In genomic region chr16:81684901-81685300, GRCh38 we compare ENCODE assay signal across 22 cellular contexts.
DNase-seq lines count a peak whose midpoint lies in the region; ATAC-seq, FAIRE-seq and TF ChIP-seq lines count a peak whose summit lies in the region.
"Had no signal": no experiment of that assay in that cellular context is flagged by ENCODE, and none has a peak within 500 bp of the region (broad histone marks: within the 10 kb centered on the region; RNA-seq: fewer than 3 reads in every experiment).

No MANE protein-coding gene starts in this region.

- H3K4me3 Mint-ChIP-seq in effector memory CD8-positive, alpha-beta T cell: no peak overlapping the region
- H3K4me3 Mint-ChIP-seq in mesothelial cell of epicardium: no peak overlapping the region
- H3K4me3 Mint-ChIP-seq: B cell, IgD-negative memory B cell had no signal

- no peak overlapping the region for H4K8ac ChIP-seq in neuronal stem cell (ENCODE audit: low read depth, low read length)

- no peaks in the 10 kb centered on the region for H3K9me3 Mint-ChIP-seq in effector memory CD8-positive, alpha-beta T cell
- no peaks in the 10 kb centered on the region for H3K9me3 Mint-ChIP-seq in mesothelial cell of epicardium
- H3K9me3 Mint-ChIP-seq: IgD-negative memory B cell had no signal

- H3K36me3 ChIP-seq in cardiac muscle cell (peaks cover 1% of the 10 kb centered on the region), neuronal stem cell (replicated peaks in 1 of 2; ENCODE audit: control insufficient read depth in 2 of 2, insufficient read depth in 2 of 2, low read length in 2 of 2) (peaks cover 5 to 17% of the 10 kb centered on the region in 2 donors), pancreas (peaks cover 0 to 3% (median 0%) of the 10 kb centered on the region in 3 donors)

- H2BK5ac ChIP-seq in neuronal stem cell (ENCODE audit: low read length): no peak overlapping the region

- H3K4me2 ChIP-seq in neuronal stem cell (ENCODE audit: insufficient read depth, low read length, poor library complexity, severe bottlenecking): no peak overlapping the region
- H3K4me2 ChIP-seq: A549 had no signal

- H3K27me3 Mint-ChIP-seq in effector memory CD8-positive, alpha-beta T cell: no peaks in the 10 kb centered on the region
- H3K27me3 Mint-ChIP-seq in mesothelial cell of epicardium (ENCODE audit: low read depth): no peaks in the 10 kb centered on the region
- H3K27me3 Mint-ChIP-seq: B cell, IgD-negative memory B cell had no signal

- no peak overlapping the region for H2AFZ ChIP-seq in neuronal stem cell (ENCODE audit: low read length)

- TF ChIP-seq CTCF in cardiac muscle cell (IDR thresholded peaks at IDR 0.05; ENCODE audit: low read depth, low read length) (no peak), mesothelial cell of epicardium (IDR thresholded peaks at IDR 0.05; ENCODE audit: unreplicated experiment) (no peak), pancreas (IDR thresholded peaks at IDR 0.05) (no peak)

- H3K4me3 ChIP-seq in cardiac muscle cell (no peak overlapping the region), neuronal stem cell (ENCODE audit: low read length in 2 of 2) (no peak overlapping the region), pancreas (no peak overlapping the region)
- H3K4me3 ChIP-seq: A549, SJSA1 had no signal

- H3K18ac ChIP-seq in neuronal stem cell (ENCODE audit: low read length): peak overlapping the region; percentile 72

- H2BK120ac ChIP-seq in neuronal stem cell (ENCODE audit: low read depth, low read length): no peak overlapping the region

- H3K14ac ChIP-seq in neuronal stem cell (ENCODE audit: low read length): peak overlapping the region; percentile 85

- no peak overlapping the region for H3K9ac ChIP-seq in neuronal stem cell (ENCODE audit: low read depth, low read length, poor library complexity)

- WGBS in neuronal stem cell (ENCODE audit: extremely low coverage in 2 of 2, insufficient read length in 2 of 2, insufficient replicate concordance in 1 of 2), 2 donors: no CpG with 5 or more reads among the region's 12 CpGs
- 90 to 94% methylated on average over 9 to 12 of the region's 12 CpGs for WGBS in pancreas, 2 donors

- no peak overlapping the region for H2BK12ac ChIP-seq in neuronal stem cell (ENCODE audit: low read length)

- no peak overlapping the region for H2BK15ac ChIP-seq in neuronal stem cell (ENCODE audit: low read length)

- peaks cover 1% of the 10 kb centered on the region for H3K79me1 ChIP-seq in neuronal stem cell (ENCODE audit: low read depth, low read length)

- DNase-seq in cardiac muscle cell (ENCODE audit: low read depth in 1 of 2, low spot score in 1 of 2): no peak
- DNase-seq in left ventricle myocardium superior: no peak
- no peak for DNase-seq in effector memory CD8-positive, alpha-beta T cell
- no peak for DNase-seq in neuronal stem cell (ENCODE audit: low spot score)
- no peak for DNase-seq in HTR-8/SVneo (ENCODE audit: insufficient read length, low spot score)
- no peak for DNase-seq in mesothelial cell of epicardium (ENCODE audit: low spot score in 2 of 2, unreplicated experiment in 2 of 2)
- no peak for DNase-seq in pancreas
- DNase-seq: H7; Karpas-422; MV-4-11; NCI-H1105 treated with DMSO at 0.1 percent for 48 hours; NCI-H2029 treated with DMSO at 0.1 percent for 48 hours; NCI-H345; NCI-H524; NCI-H774; NK-92 treated with Interleukin-12 subunit alpha and Interleukin-12 subunit beta, amount 100 ng/mL, for 24 hours had no signal

- peak overlapping the region; percentile 49 to 60 for H3K27ac Mint-ChIP-seq in effector memory CD8-positive, alpha-beta T cell
- no peak overlapping the region for H3K27ac Mint-ChIP-seq in mesothelial cell of epicardium
- H3K27ac Mint-ChIP-seq: IgD-negative memory B cell had no signal

- no peak for ATAC-seq in left ventricle myocardium superior
- ATAC-seq in effector memory CD8-positive, alpha-beta T cell (replicated peaks): no peak
- no peak for ATAC-seq in pancreas
- ATAC-seq: Panc1 had no signal

- H3K4me1 ChIP-seq in cardiac muscle cell (ENCODE audit: low read depth) (peaks cover 5% of the 10 kb centered on the region), neuronal stem cell (ENCODE audit: control insufficient read depth in 2 of 2, insufficient read depth in 1 of 2, low read depth in 1 of 2, low read length in 2 of 2) (peaks cover 0 to 4% of the 10 kb centered on the region in 2 donors), pancreas (no peaks in the 10 kb centered on the region)
- H3K4me1 ChIP-seq: SJSA1 had no signal

- peak overlapping the region; percentile 55 for H3K23ac ChIP-seq in neuronal stem cell (ENCODE audit: low read depth, low read length, poor library complexity)

- H3K27me3 ChIP-seq in cardiac muscle cell (no peaks in the 10 kb centered on the region), neuronal stem cell (ENCODE audit: control insufficient read depth in 3 of 3, insufficient read depth in 3 of 3, low read depth in 1 of 3, low read length in 3 of 3) (no peaks in the 10 kb centered on the region), pancreas (no peaks in the 10 kb centered on the region)
- H3K27me3 ChIP-seq: SJSA1 had no signal

- H4K91ac ChIP-seq in neuronal stem cell (ENCODE audit: low read depth, low read length, poor library complexity): no peak overlapping the region

- H3K9me3 ChIP-seq in cardiac muscle cell (ENCODE audit: low read depth) (no peaks in the 10 kb centered on the region), neuronal stem cell (replicated peaks in 1 of 2; ENCODE audit: control insufficient read depth in 2 of 2, insufficient read depth in 1 of 2, low read depth in 1 of 2, low read length in 2 of 2) (peaks cover 0 to 3% of the 10 kb centered on the region in 2 donors), pancreas (no peaks in the 10 kb centered on the region)
- H3K9me3 ChIP-seq: A549, SJSA1 had no signal

- H3K4me1 Mint-ChIP-seq in effector memory CD8-positive, alpha-beta T cell (ENCODE audit: low read depth in 2 of 2): peaks cover 7 to 10% of the 10 kb centered on the region in 2 donors
- H3K4me1 Mint-ChIP-seq in mesothelial cell of epicardium: no peaks in the 10 kb centered on the region
- H3K4me1 Mint-ChIP-seq: IgD-negative memory B cell had no signal

- peak overlapping the region; percentile 25 for H3K27ac ChIP-seq in cardiac muscle cell
- no peak overlapping the region for H3K27ac ChIP-seq in neuronal stem cell (replicated peaks; ENCODE audit: low read length)
- H3K27ac ChIP-seq in pancreas: no peak overlapping the region
- H3K27ac ChIP-seq: SJSA1 had no signal

- no peak for FAIRE-seq in HTR-8/SVneo (lab: Jason Lieb, UNC)
- no peak for FAIRE-seq in pancreas (lab: Jason Lieb, UNC)
- FAIRE-seq: A549, GM19239 had no signal

- no peak overlapping the region for H3K4ac ChIP-seq in neuronal stem cell (ENCODE audit: low read length)

- intact Hi-C loops in left ventricle myocardium superior (cut with micrococcal nuclease): no loop called here
- intact Hi-C loops in pancreas (cut with DNase I): no loop called here

- H2AK5ac ChIP-seq in neuronal stem cell (ENCODE audit: low read depth, low read length): no peak overlapping the region

- H3K36me3 Mint-ChIP-seq in effector memory CD8-positive, alpha-beta T cell (ENCODE audit: insufficient read depth): peaks cover 29% of the 10 kb centered on the region
- H3K36me3 Mint-ChIP-seq in mesothelial cell of epicardium: peaks cover 14% of the 10 kb centered on the region
